Comparison of ENCODE assay signal across 7 cellular contexts in genomic region chr19:39867952-39868351, GRCh38.
"Had no signal": no experiment of that assay in that cellular context is flagged by ENCODE, and none has a peak within 500 bp of the region (broad histone marks: within the 10 kb centered on the region; RNA-seq: fewer than 3 reads in every experiment).

No MANE protein-coding gene starts in this region.

- H3K4me3 ChIP-seq: GM23248, HAP-1 had no signal

- ATAC-seq: HCT116, HepG2 had no signal

- H2AFZ ChIP-seq: GM23248 had no signal

- H3K9me3 ChIP-seq: HAP-1 had no signal

- H3K27ac ChIP-seq: GM23248, HL-60 had no signal

- DNase-seq: GM23248, GOT3, KG1 had no signal

- H3K9ac ChIP-seq: GM23248 had no signal

- H3K4me1 ChIP-seq: HAP-1 had no signal

- FAIRE-seq: HepG2 had no signal

- H3K36me3 ChIP-seq: HAP-1 had no signal
